ENCODE assay signal across 15 cellular contexts in the genomic region with DNA sequence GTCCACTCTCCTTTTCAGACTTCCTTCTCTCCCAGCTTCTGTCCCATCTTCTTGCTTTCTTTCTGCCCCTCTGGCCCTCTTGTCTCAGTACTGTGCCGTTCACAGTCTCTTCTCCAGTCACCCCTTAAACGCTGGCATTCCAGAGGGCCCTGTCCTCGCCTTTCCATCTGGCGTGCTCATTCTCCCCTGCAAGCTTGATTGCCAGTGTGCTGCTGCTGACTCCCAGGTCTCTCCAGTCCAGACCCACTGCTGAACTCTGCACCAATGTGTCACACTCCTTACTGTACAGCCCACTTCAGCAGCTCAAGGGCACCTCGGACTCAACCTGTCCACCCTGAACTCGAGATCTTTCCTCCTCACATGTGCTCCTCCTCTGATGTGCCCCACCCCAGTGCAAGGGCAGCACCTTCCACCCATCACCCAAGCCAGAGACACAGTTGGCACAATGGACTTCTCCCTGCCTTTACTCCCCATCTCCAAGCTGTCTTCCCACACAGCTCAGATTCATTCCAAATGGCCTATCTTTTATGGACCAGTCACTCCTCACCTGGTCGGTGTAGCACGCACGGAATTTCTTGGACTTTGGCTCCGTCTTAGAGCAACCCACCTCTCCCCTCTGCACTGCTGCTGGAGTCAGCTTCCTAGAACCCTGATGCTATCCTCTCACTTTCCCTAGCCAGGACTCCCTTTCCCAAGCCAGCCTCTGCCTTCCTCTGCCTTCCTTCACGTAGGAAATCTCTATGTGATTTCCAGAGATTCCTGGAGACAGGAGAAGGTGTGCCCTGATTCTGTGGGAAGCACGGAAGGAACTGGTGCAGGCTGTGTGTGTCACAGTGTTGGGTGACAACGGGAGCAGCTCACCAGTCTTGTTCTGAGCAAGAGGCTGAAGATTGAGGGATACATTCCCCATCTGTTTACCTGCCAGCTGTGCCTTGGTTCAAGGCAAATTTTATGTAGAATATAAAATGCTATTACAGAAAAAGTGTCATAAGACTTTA.
"Had no signal": no experiment of that assay in that cellular context is flagged by ENCODE, and none has a peak within 500 bp of the region (broad histone marks: within the 10 kb centered on the region; RNA-seq: fewer than 3 reads in every experiment).

No MANE protein-coding gene starts in this region.

- H3K27ac Mint-ChIP-seq: activated B cell treated with CpG ODN at 0.5 μM for 24 hours; activated CD4-positive, alpha-beta T cell treated with anti-CD3 and anti-CD28 coated beads, Interleukin-2, amount 10 ng/mL, durations not matched to agents 24 days and 14 days; activated naive CD4-positive, alpha-beta T cell treated with anti-CD3 and anti-CD28 coated beads, Interleukin-2, amount 50 U/mL, for 24 hours; mesothelial cell of epicardium; stimulated activated naive B cell treated with anti-CD40 and anti-IgM and Interleukin-4, amounts not matched to agents 10 μg/mL and 1 μg/mL and 100 μg/mL, for 72 hours; T-helper 17 cell had no signal

- ATAC-seq: lower lobe of right lung; stimulated activated naive B cell treated with anti-CD40 and anti-IgM and Interleukin-4, amounts not matched to agents 10 μg/mL and 1 μg/mL and 100 μg/mL, for 72 hours; T-helper 17 cell had no signal

- H3K9me3 Mint-ChIP-seq: activated B cell treated with CpG ODN at 0.5 μM for 24 hours; activated CD4-positive, alpha-beta T cell treated with anti-CD3 and anti-CD28 coated beads, Interleukin-2, amount 10 ng/mL, durations not matched to agents 24 days and 14 days; activated naive CD4-positive, alpha-beta T cell treated with anti-CD3 and anti-CD28 coated beads, Interleukin-2, amount 50 U/mL, for 24 hours; mesothelial cell of epicardium; stimulated activated naive B cell treated with anti-CD40 and anti-IgM and Interleukin-4, amounts not matched to agents 10 μg/mL and 1 μg/mL and 100 μg/mL, for 72 hours had no signal

- H3K36me3 ChIP-seq: breast epithelium, colonic mucosa, lower lobe of right lung, neutrophil had no signal

- H3K4me1 ChIP-seq: breast epithelium, colonic mucosa, lower lobe of right lung had no signal

- H3K9me3 ChIP-seq: breast epithelium, colonic mucosa, lower lobe of right lung, neutrophil had no signal

- DNase-seq: activated B cell treated with CpG ODN at 0.5 μM for 24 hours; activated CD4-positive, alpha-beta T cell treated with anti-CD3 and anti-CD28 coated beads, Interleukin-2, amount 10 ng/mL, durations not matched to agents 24 days and 14 days; activated effector memory CD4-positive, alpha-beta T cell treated with Interleukin-2 at 50 U/mL for 16 hours; activated T-cell treated with anti-CD3 and anti-CD28 coated beads, Interleukin-2, amount 50 U/mL, for 1 hour; colonic mucosa; effector memory CD4-positive, alpha-beta T cell; kidney; lower lobe of right lung; stimulated activated CD4-positive, alpha-beta T cell treated with anti-CD3 and anti-CD28 coated beads, Interleukin-1b, Interleukin-23, amount 100 ng/mL, for 48 hours; stimulated activated naive B cell treated with anti-CD40 and anti-IgM and Interleukin-4, amounts not matched to agents 10 μg/mL and 1 μg/mL and 100 μg/mL, for 72 hours; T-helper 17 cell had no signal

- H3K4me3 ChIP-seq: breast epithelium, colonic mucosa, lower lobe of right lung had no signal

- H3K27ac ChIP-seq: breast epithelium, colonic mucosa, lower lobe of right lung, neutrophil had no signal

- H3K4me3 Mint-ChIP-seq: activated B cell treated with CpG ODN at 0.5 μM for 24 hours; activated CD4-positive, alpha-beta T cell treated with anti-CD3 and anti-CD28 coated beads, Interleukin-2, amount 10 ng/mL, durations not matched to agents 24 days and 14 days; activated naive CD4-positive, alpha-beta T cell treated with anti-CD3 and anti-CD28 coated beads, Interleukin-2, amount 50 U/mL, for 24 hours; mesothelial cell of epicardium; stimulated activated naive B cell treated with anti-CD40 and anti-IgM and Interleukin-4, amounts not matched to agents 10 μg/mL and 1 μg/mL and 100 μg/mL, for 72 hours; T-helper 17 cell had no signal

- H3K36me3 Mint-ChIP-seq: activated naive CD4-positive, alpha-beta T cell treated with anti-CD3 and anti-CD28 coated beads, Interleukin-2, amount 50 U/mL, for 24 hours had no signal

- H3K27me3 ChIP-seq: breast epithelium, colonic mucosa had no signal

- H3K4me1 Mint-ChIP-seq: activated B cell treated with CpG ODN at 0.5 μM for 24 hours; activated CD4-positive, alpha-beta T cell treated with anti-CD3 and anti-CD28 coated beads, Interleukin-2, amount 10 ng/mL, durations not matched to agents 24 days and 14 days; activated naive CD4-positive, alpha-beta T cell treated with anti-CD3 and anti-CD28 coated beads, Interleukin-2, amount 50 U/mL, for 24 hours; stimulated activated naive B cell treated with anti-CD40 and anti-IgM and Interleukin-4, amounts not matched to agents 10 μg/mL and 1 μg/mL and 100 μg/mL, for 72 hours had no signal
